29 cellular contexts compared by ENCODE assay signal in genomic region chr6:170206317-170206621, GRCh38.
A peak's percentile ranks its signal among the peaks of the same experiment; 100 is the strongest.
DNase-seq lines count a peak whose midpoint lies in the region; ATAC-seq, FAIRE-seq and TF ChIP-seq lines count a peak whose summit lies in the region.
"Had no signal": no experiment of that assay in that cellular context is flagged by ENCODE, and none has a peak within 500 bp of the region (broad histone marks: within the 10 kb centered on the region; RNA-seq: fewer than 3 reads in every experiment).

No MANE protein-coding gene starts in this region.

- SMC1A ChIA-PET in GM12878 (lab: Charles Lee; ENCODE audit: uncharacterized antibody, unreplicated experiment) = no interaction called here

- in situ Hi-C loops in GM12878 (cut with MboI) = no loop called here

- TF ChIP-seq EP300 in GM12878 (IDR thresholded peaks at IDR 0.05; ENCODE audit: borderline replicate concordance in 1 of 2, control insufficient read depth in 1 of 2, low read depth in 2 of 2, low read length in 2 of 2) (no peak), sigmoid colon (IDR thresholded peaks at IDR 0.05) (no peak)

- no peak overlapping the region for H3K4ac ChIP-seq in mesenchymal stem cell (ENCODE audit: low read depth in 1 of 2, low read length in 2 of 2)

- no peak overlapping the region for H3K14ac ChIP-seq in mesenchymal stem cell (ENCODE audit: low read length in 2 of 2)

- peak; percentile 13 for DNase-seq in activated CD4-positive, alpha-beta memory T cell treated with anti-CD3 and anti-CD28 coated beads, Interleukin-2, amount 10 ng/mL, durations not matched to agents 7 days and 5 days
- no peak for DNase-seq in activated CD4-positive, alpha-beta memory T cell treated with anti-CD3 and anti-CD28 coated beads for 36 hours
- no peak for DNase-seq in GM12878 (ENCODE audit: low read depth, low spot score)
- DNase-seq in islet precursor cell = peak; percentile 13
- peak; percentile 7 for DNase-seq in sigmoid colon
- DNase-seq in left colon = no peak
- no peak for DNase-seq in mesenchymal stem cell
- no peak for DNase-seq in GM03348 (ENCODE audit: low spot score)
- DNase-seq: activated CD4-positive, alpha-beta T cell treated with anti-CD3 and anti-CD28 coated beads for 36 hours; activated naive CD4-positive, alpha-beta T cell treated with anti-CD3 and anti-CD28 coated beads for 36 hours; Caco-2; cerebellar nuclear complex; GOT3; hypothalamus; KBM-7; left cardiac atrium; mesendoderm; NCI-H1092 treated with DMSO at 0.1 percent for 48 hours; NCI-H1694 treated with DMSO at 0.1 percent for 48 hours; NCI-H510A treated with DMSO at 0.1 percent for 48 hours; psoas muscle; stimulated activated CD4-positive, alpha-beta T cell treated with anti-CD3 and anti-CD28 coated beads, Interleukin-15, amount 100 ng/mL, for 24 hours; T-helper 9 cell; upper lobe of right lung had no signal

- H3K4me1 Mint-ChIP-seq in activated CD4-positive, alpha-beta memory T cell treated with anti-CD3 and anti-CD28 coated beads, Interleukin-2, amount 10 ng/mL, durations not matched to agents 7 days and 5 days = no peaks in the 10 kb centered on the region
- no peaks in the 10 kb centered on the region for H3K4me1 Mint-ChIP-seq in activated CD4-positive, alpha-beta memory T cell treated with anti-CD3 and anti-CD28 coated beads for 36 hours (ENCODE audit: low read depth)
- H3K4me1 Mint-ChIP-seq: activated CD4-positive, alpha-beta T cell treated with anti-CD3 and anti-CD28 coated beads for 36 hours; CD14-positive monocyte; stimulated activated memory B cell treated with anti-CD40 and anti-IgM and Interleukin-4, amounts not matched to agents 10 μg/mL and 1 μg/mL and 100 μg/mL, for 72 hours had no signal

- BruUV-seq in GM12878 (replicated peaks; lab: Mats Ljungman, UMichigan) = no TSS peak

- no peak overlapping the region for H4K91ac ChIP-seq in mesenchymal stem cell (ENCODE audit: low read length)

- H3K23ac ChIP-seq in mesenchymal stem cell (ENCODE audit: low read length in 2 of 2) = no peak overlapping the region

- no peaks in the 10 kb centered on the region for H3K79me1 ChIP-seq in mesenchymal stem cell (replicated peaks; ENCODE audit: low read length, poor library complexity, severe bottlenecking)

- H3K27me3 Mint-ChIP-seq in activated CD4-positive, alpha-beta memory T cell treated with anti-CD3 and anti-CD28 coated beads, Interleukin-2, amount 10 ng/mL, durations not matched to agents 7 days and 5 days = no peaks in the 10 kb centered on the region
- H3K27me3 Mint-ChIP-seq in activated CD4-positive, alpha-beta memory T cell treated with anti-CD3 and anti-CD28 coated beads for 36 hours = no peaks in the 10 kb centered on the region
- H3K27me3 Mint-ChIP-seq: activated CD4-positive, alpha-beta T cell treated with anti-CD3 and anti-CD28 coated beads for 36 hours had no signal

- POLR2A ChIA-PET in activated CD4-positive, alpha-beta memory T cell treated with anti-CD3 and anti-CD28 coated beads, Interleukin-2, amount 10 ng/mL, durations not matched to agents 7 days and 5 days (lab: Charles Lee) = no interaction called here
- POLR2A ChIA-PET in activated CD4-positive, alpha-beta memory T cell treated with anti-CD3 and anti-CD28 coated beads for 36 hours (lab: Charles Lee) = no interaction called here
- POLR2A ChIA-PET in GM12878 (lab: Charles Lee) = no interaction called here

- H3K9me3 ChIP-seq in GM12878 (replicated peaks; ENCODE audit: control insufficient read depth, insufficient read depth, low read length) = no peaks in the 10 kb centered on the region; the same call in 2 of the 3 replicates
- no peaks in the 10 kb centered on the region for H3K9me3 ChIP-seq in sigmoid colon
- H3K9me3 ChIP-seq in mesenchymal stem cell (ENCODE audit: control insufficient read depth, low read length) = no peaks in the 10 kb centered on the region
- H3K9me3 ChIP-seq: body of pancreas, Caco-2, psoas muscle, SJSA1, upper lobe of right lung had no signal

- no peaks in the 10 kb centered on the region for H3K36me3 ChIP-seq in GM12878 (ENCODE audit: control insufficient read depth in 2 of 2, insufficient read depth in 2 of 2, low read length in 1 of 2)
- no peaks in the 10 kb centered on the region for H3K36me3 ChIP-seq in sigmoid colon
- H3K36me3 ChIP-seq in mesenchymal stem cell (ENCODE audit: control insufficient read depth in 1 of 2, insufficient read depth in 2 of 2, low read depth in 1 of 2, low read length in 2 of 2) = no peaks in the 10 kb centered on the region
- H3K36me3 ChIP-seq: SJSA1, upper lobe of right lung had no signal

- H2BK12ac ChIP-seq in mesenchymal stem cell (ENCODE audit: low read length in 2 of 2) = no peak overlapping the region

- H3K4me3 ChIP-seq in GM12878 (no peak overlapping the region), sigmoid colon (no peak overlapping the region), mesenchymal stem cell (ENCODE audit: insufficient read depth in 1 of 2, low read depth in 1 of 2, low read length in 2 of 2) (no peak overlapping the region)
- H3K4me3 ChIP-seq: body of pancreas, dorsolateral prefrontal cortex, psoas muscle, SJSA1, upper lobe of right lung had no signal

- no peak overlapping the region for H2BK15ac ChIP-seq in mesenchymal stem cell (ENCODE audit: low read depth, poor library complexity, severe bottlenecking)

- no peak for TF ChIP-seq RAD21 in GM12878 (IDR thresholded peaks at IDR 0.05; ENCODE audit: insufficient read depth, low read depth, low read length)

- no peak overlapping the region for H2BK120ac ChIP-seq in mesenchymal stem cell (ENCODE audit: low read depth, low read length)

- WGBS in GM12878 (ENCODE audit: insufficient coverage, insufficient replicate concordance, low lambda C conversion rate, missing lambda C conversion rate) = 57% methylated on average over 4 of the region's 4 CpGs
- 86 to 92% methylated on average over 4 of the region's 4 CpGs for WGBS in sigmoid colon, 2 donors
- WGBS in mesenchymal stem cell = 86% methylated on average over 4 of the region's 4 CpGs

- H3K18ac ChIP-seq in mesenchymal stem cell (ENCODE audit: low read depth in 1 of 2, low read length in 2 of 2) = no peak overlapping the region

- H4K8ac ChIP-seq in mesenchymal stem cell (ENCODE audit: low read length) = no peak overlapping the region

- RAD21 ChIA-PET in GM12878 (lab: Charles Lee; ENCODE audit: unreplicated experiment) = no interaction called here

- no peak overlapping the region for H3K4me3 Mint-ChIP-seq in activated CD4-positive, alpha-beta memory T cell treated with anti-CD3 and anti-CD28 coated beads, Interleukin-2, amount 10 ng/mL, durations not matched to agents 7 days and 5 days
- H3K4me3 Mint-ChIP-seq in activated CD4-positive, alpha-beta memory T cell treated with anti-CD3 and anti-CD28 coated beads for 36 hours = no peak overlapping the region
- H3K4me3 Mint-ChIP-seq: activated CD4-positive, alpha-beta T cell treated with anti-CD3 and anti-CD28 coated beads for 36 hours; activated naive CD4-positive, alpha-beta T cell treated with anti-CD3 and anti-CD28 coated beads for 36 hours; CD14-positive monocyte; stimulated activated memory B cell treated with anti-CD40 and anti-IgM and Interleukin-4, amounts not matched to agents 10 μg/mL and 1 μg/mL and 100 μg/mL, for 72 hours had no signal

- no peaks in the 10 kb centered on the region for H3K36me3 Mint-ChIP-seq in activated CD4-positive, alpha-beta memory T cell treated with anti-CD3 and anti-CD28 coated beads, Interleukin-2, amount 10 ng/mL, durations not matched to agents 7 days and 5 days (ENCODE audit: low read depth)
- peaks cover 5% of the 10 kb centered on the region for H3K36me3 Mint-ChIP-seq in activated CD4-positive, alpha-beta memory T cell treated with anti-CD3 and anti-CD28 coated beads for 36 hours
- H3K36me3 Mint-ChIP-seq: CD14-positive monocyte had no signal

- H3K27me3 ChIP-seq in GM12878 (replicated peaks in 1 of 2; ENCODE audit: control insufficient read depth in 2 of 2, insufficient read depth in 2 of 2, low read length in 1 of 2) = no peaks in the 10 kb centered on the region
- H3K27me3 ChIP-seq in sigmoid colon = peaks cover 0 to 13% (median 0%) of the 10 kb centered on the region in 3 donors
- peaks cover 0 to 40% of the 10 kb centered on the region in 2 experiments for H3K27me3 ChIP-seq in mesenchymal stem cell (ENCODE audit: control insufficient read depth in 1 of 2, insufficient read depth in 1 of 2, low read length in 2 of 2)
- H3K27me3 ChIP-seq: body of pancreas, SJSA1 had no signal

- no peak overlapping the region for H2BK5ac ChIP-seq in mesenchymal stem cell (ENCODE audit: low read depth, low read length, poor library complexity, severe bottlenecking)

- no peak for ATAC-seq in GM12878
- ATAC-seq in left colon = no peak
- ATAC-seq: activated CD4-positive, alpha-beta T cell treated with anti-CD3 and anti-CD28 coated beads for 36 hours; body of pancreas; left cardiac atrium; psoas muscle; stimulated activated memory B cell treated with anti-CD40 and anti-IgM and Interleukin-4, amounts not matched to agents 10 μg/mL and 1 μg/mL and 100 μg/mL, for 72 hours had no signal

- no peak overlapping the region for H3K27ac Mint-ChIP-seq in activated CD4-positive, alpha-beta memory T cell treated with anti-CD3 and anti-CD28 coated beads, Interleukin-2, amount 10 ng/mL, durations not matched to agents 7 days and 5 days
- no peak overlapping the region for H3K27ac Mint-ChIP-seq in activated CD4-positive, alpha-beta memory T cell treated with anti-CD3 and anti-CD28 coated beads for 36 hours
- H3K27ac Mint-ChIP-seq: activated CD4-positive, alpha-beta T cell treated with anti-CD3 and anti-CD28 coated beads for 36 hours; activated naive CD4-positive, alpha-beta T cell treated with anti-CD3 and anti-CD28 coated beads for 36 hours; CD14-positive monocyte; stimulated activated memory B cell treated with anti-CD40 and anti-IgM and Interleukin-4, amounts not matched to agents 10 μg/mL and 1 μg/mL and 100 μg/mL, for 72 hours had no signal

- CTCF ChIA-PET in activated CD4-positive, alpha-beta memory T cell treated with anti-CD3 and anti-CD28 coated beads, Interleukin-2, amount 10 ng/mL, durations not matched to agents 7 days and 5 days (lab: Charles Lee) = no interaction called here
- CTCF ChIA-PET in activated CD4-positive, alpha-beta memory T cell treated with anti-CD3 and anti-CD28 coated beads for 36 hours (lab: Charles Lee) = no interaction called here
- CTCF ChIA-PET in GM12878 (lab: Yijun Ruan, JAX) = no interaction called here

- no peak overlapping the region for H3K4me2 ChIP-seq in GM12878 (ENCODE audit: control insufficient read depth, insufficient read depth)
- no peak overlapping the region for H3K4me2 ChIP-seq in mesenchymal stem cell (ENCODE audit: low read length, poor library complexity, severe bottlenecking)

- H3K4me1 ChIP-seq in GM12878 (ENCODE audit: control insufficient read depth, insufficient read depth, low read length) (no peaks in the 10 kb centered on the region), sigmoid colon (no peaks in the 10 kb centered on the region), mesenchymal stem cell (ENCODE audit: control insufficient read depth, insufficient read depth, low read depth, low read length) (no peaks in the 10 kb centered on the region)
- H3K4me1 ChIP-seq: body of pancreas, Caco-2, psoas muscle, SJSA1, upper lobe of right lung had no signal

- no peak for TF ChIP-seq CTCF in GM12878 (IDR thresholded peaks at IDR 0.05 in 2 of 3, conservative IDR thresholded peaks at IDR 0.05 in 1 of 3; ENCODE audit: control insufficient read depth in 2 of 3, extremely low read depth in 1 of 3, insufficient read depth in 1 of 3, low read depth in 3 of 3, low read length in 3 of 3)
- no peak for TF ChIP-seq CTCF in sigmoid colon (IDR thresholded peaks at IDR 0.05)

- TF ChIP-seq POLR2A in GM12878 (IDR thresholded peaks at IDR 0.05; ENCODE audit: low read depth, low read length) (no peak), sigmoid colon (IDR thresholded peaks at IDR 0.05) (no peak)

- H3K9me3 Mint-ChIP-seq in activated CD4-positive, alpha-beta memory T cell treated with anti-CD3 and anti-CD28 coated beads, Interleukin-2, amount 10 ng/mL, durations not matched to agents 7 days and 5 days = peaks cover 27% of the 10 kb centered on the region
- H3K9me3 Mint-ChIP-seq in activated CD4-positive, alpha-beta memory T cell treated with anti-CD3 and anti-CD28 coated beads for 36 hours = peaks cover 20% of the 10 kb centered on the region

- no peak overlapping the region for H2AFZ ChIP-seq in GM12878 (ENCODE audit: control insufficient read depth, low read depth, low read length)
- H2AFZ ChIP-seq in mesenchymal stem cell (ENCODE audit: low read depth, low read length) = no peak overlapping the region

- intact Hi-C loops in activated CD4-positive, alpha-beta memory T cell treated with anti-CD3 and anti-CD28 coated beads for 36 hours (cut with micrococcal nuclease) = no loop called here
- intact Hi-C loops in GM12878 (cut with micrococcal nuclease; ENCODE audit: unreplicated experiment) (no loop called here), sigmoid colon (cut with DNase I) (no loop called here), left colon (cut with DNase I, micrococcal nuclease) (no loop called here)

- no peaks in the 10 kb centered on the region for H3K79me2 ChIP-seq in GM12878 (ENCODE audit: control insufficient read depth, insufficient read depth, low read length)

- H3K9ac ChIP-seq in GM12878 (ENCODE audit: control insufficient read depth, insufficient read depth, low read length) = no peak overlapping the region
- H3K9ac ChIP-seq in mesenchymal stem cell (ENCODE audit: low read length) = no peak overlapping the region

- H2AK5ac ChIP-seq in mesenchymal stem cell (ENCODE audit: low read length, severe bottlenecking) = no peak overlapping the region

- H3K27ac ChIP-seq in GM12878 (ENCODE audit: control insufficient read depth, insufficient read depth) (no peak overlapping the region), sigmoid colon (no peak overlapping the region), mesenchymal stem cell (ENCODE audit: low read length, poor library complexity, severe bottlenecking) (no peak overlapping the region)
- H3K27ac ChIP-seq: body of pancreas, dorsolateral prefrontal cortex, psoas muscle, SJSA1, upper lobe of right lung had no signal

- H4K20me1 ChIP-seq in GM12878 (ENCODE audit: control insufficient read depth, insufficient read depth) = no peaks in the 10 kb centered on the region

- FAIRE-seq in GM12878 (lab: Jason Lieb, UNC) = no peak

Comparison
In these comparisons a context has a peak if more than half of its experiments do, and no peak if none do; other contexts are left out.
1. DNase-seq: peak in activated CD4-positive, alpha-beta memory T cell treated with anti-CD3 and anti-CD28 coated beads, Interleukin-2, amount 10 ng/mL, durations not matched to agents 7 days and 5 days (single experiment), islet precursor cell (single experiment) and sigmoid colon (single experiment); none in activated CD4-positive, alpha-beta memory T cell treated with anti-CD3 and anti-CD28 coated beads for 36 hours (single experiment), GM12878 (single experiment), left colon (0 of 2), mesenchymal stem cell (single experiment) and GM03348 (single experiment).